In genomic region chr7:7956531-7957221, GRCh38 we compare ENCODE assay signal across 14 cellular contexts. TPM values are rescaled to one million over a fixed set of nuclear protein-coding genes. Genes with fewer than 3 reads are reported as not detected.
DNase-seq lines count a peak whose midpoint lies in the region; ATAC-seq, FAIRE-seq and TF ChIP-seq lines count a peak whose summit lies in the region.
"Had no signal": no experiment of that assay in that cellular context is flagged by ENCODE, and none has a peak within 500 bp of the region (broad histone marks: within the 10 kb centered on the region; RNA-seq: fewer than 3 reads in every experiment).

No MANE protein-coding gene starts in this region.

- peak overlapping the region; percentile 29 for H3K4me2 ChIP-seq in keratinocyte (ENCODE audit: control insufficient read depth, extremely low read depth, insufficient read depth, low read depth, low read length)

- FAIRE-seq in H54 (lab: Jason Lieb, UNC) (peak; percentile 80), keratinocyte (lab: Jason Lieb, UNC) (no peak)

- no peak for ATAC-seq in GM21423 (IDR thresholded peaks at IDR 0.05; ENCODE audit: unreplicated experiment)
- ATAC-seq in HG03442 (IDR thresholded peaks at IDR 0.05; ENCODE audit: unreplicated experiment): no peak

- no peaks in the 10 kb centered on the region for H3K79me2 ChIP-seq in keratinocyte (ENCODE audit: control insufficient read depth, insufficient read depth, low read length)

- no peaks in the 10 kb centered on the region for H3K27me3 ChIP-seq in keratinocyte (ENCODE audit: control insufficient read depth, extremely low read depth, insufficient read depth, low read length)
- H3K27me3 ChIP-seq: adrenal gland had no signal

- H3K9ac ChIP-seq in keratinocyte (ENCODE audit: control insufficient read depth, extremely low read depth, insufficient read depth, low read length): no peak overlapping the region

- TF ChIP-seq POLR2A in H54 (IDR thresholded peaks at IDR 0.05; ENCODE audit: low read depth, low read length): no peak

- H3K36me3 ChIP-seq in keratinocyte (ENCODE audit: control insufficient read depth in 2 of 2, extremely low read depth in 1 of 2, insufficient read depth in 2 of 2, low read length in 2 of 2): no peaks in the 10 kb centered on the region
- H3K36me3 ChIP-seq: adrenal gland had no signal

- dilution Hi-C loops in keratinocyte (cut with MboI; ENCODE audit: extremely low pct_ligation_motif_present, low sequenced_read_pairs): no loop called here

- H3K9me1 ChIP-seq in keratinocyte (ENCODE audit: control insufficient read depth, extremely low read depth, insufficient read depth, low read length): no peaks in the 10 kb centered on the region

- TF ChIP-seq CTCF in keratinocyte (optimal IDR thresholded peaks at IDR 0.05 in 1 of 3, IDR thresholded peaks at IDR 0.05 in 1 of 3, conservative IDR thresholded peaks at IDR 0.05 in 1 of 3; ENCODE audit: extremely low read depth in 1 of 3, insufficient read depth in 2 of 3, low read length in 3 of 3): no peak

- H3K4me1 ChIP-seq in keratinocyte (ENCODE audit: control insufficient read depth, extremely low read depth, insufficient read depth, low read length): peaks cover 12% of the 10 kb centered on the region
- H3K4me1 ChIP-seq: adrenal gland had no signal

- H3K9me3 ChIP-seq in keratinocyte (ENCODE audit: control insufficient read depth, low read depth, low read length): no peaks in the 10 kb centered on the region
- H3K9me3 ChIP-seq: adrenal gland had no signal

- H2AFZ ChIP-seq in keratinocyte (ENCODE audit: control insufficient read depth, low read length): no peak overlapping the region

- H4K20me1 ChIP-seq in keratinocyte (ENCODE audit: control insufficient read depth, extremely low read depth, insufficient read depth, low read length): no peaks in the 10 kb centered on the region

- no peak overlapping the region for H3K27ac ChIP-seq in keratinocyte (ENCODE audit: control insufficient read depth, insufficient read depth, low read length)
- H3K27ac ChIP-seq: adrenal gland had no signal

- DNase-seq in AG08395 (ENCODE audit: low spot score) (peak; percentile 49), H54 (ENCODE audit: insufficient read length, low spot score) (no peak), astrocyte of the hippocampus (ENCODE audit: low read depth, low spot score) (peak; percentile 29), keratinocyte (ENCODE audit: low read depth, low spot score) (no peak), occipital lobe (lab: John Stamatoyannopoulos, UW) (no peak), NCI-H1105 (lab: John Stamatoyannopoulos, UW) (no peak)
- DNase-seq: activated CD4-positive, CD25-positive, alpha-beta regulatory T cell treated with anti-CD3 and anti-CD28 coated beads, Interleukin-2, amount 50 U/mL, for 72 hours; adrenal gland; effector CD4-positive, alpha-beta T cell; NCI-H1105 treated with DMSO at 0.1 percent for 48 hours; stimulated activated CD8-positive, alpha-beta memory T cell treated with anti-CD3 and anti-CD28 coated beads, Interleukin-4, amount 100 ng/mL, for 48 hours; SW 1271 had no signal

- H3K4me3 ChIP-seq in keratinocyte (ENCODE audit: control insufficient read depth in 2 of 3, extremely low read depth in 1 of 3, insufficient read depth in 2 of 3, low read depth in 1 of 3, low read length in 3 of 3): no peak overlapping the region
- H3K4me3 ChIP-seq: adrenal gland had no signal

RNA-seq across cellular contexts. Expression of gene GLCCI1, which starts 11.9 kb away (rescaled TPM):
- polyA plus RNA-seq in keratinocyte: 2.8 to 3.4 TPM (median 3.2 TPM) in 3 replicates
- polyA plus RNA-seq in keratinocyte (2011; ENCODE audit: low read depth): 7.4 TPM
- polyA plus RNA-seq in keratinocyte (2011; cell fraction: cytosol; rRNA removed): 2.6 and 4.1 TPM in 2 replicates
- polyA plus RNA-seq in keratinocyte (2011; cell fraction: nucleus; rRNA removed): 5.6 and 5.7 TPM in 2 replicates
- 1.6 and 5.6 TPM in 2 replicates for polyA plus RNA-seq in keratinocyte (2012; ENCODE audit: low replicate concordance)
- polyA minus RNA-seq in keratinocyte: 0.56 to 5.2 TPM (median 3.3 TPM) in 3 replicates
- polyA minus RNA-seq in keratinocyte (2011; cell fraction: cytosol; rRNA and poly(A)+ RNA removed): 9.4 TPM
- polyA minus RNA-seq in keratinocyte (2011; cell fraction: nucleus; rRNA and poly(A)+ RNA removed): 4.3 and 14.9 TPM in 2 replicates
- total RNA-seq in occipital lobe: 32.6 TPM

Comparison
In these comparisons a context has a peak if more than half of its experiments do, and no peak if none do; other contexts are left out.
1. DNase-seq: peak in AG08395 (single experiment) and astrocyte of the hippocampus (single experiment); none in H54 (single experiment), keratinocyte (single experiment), occipital lobe (single experiment) and NCI-H1105 (single experiment).